ENCODE assay signal across 20 cellular contexts in the genomic region with DNA sequence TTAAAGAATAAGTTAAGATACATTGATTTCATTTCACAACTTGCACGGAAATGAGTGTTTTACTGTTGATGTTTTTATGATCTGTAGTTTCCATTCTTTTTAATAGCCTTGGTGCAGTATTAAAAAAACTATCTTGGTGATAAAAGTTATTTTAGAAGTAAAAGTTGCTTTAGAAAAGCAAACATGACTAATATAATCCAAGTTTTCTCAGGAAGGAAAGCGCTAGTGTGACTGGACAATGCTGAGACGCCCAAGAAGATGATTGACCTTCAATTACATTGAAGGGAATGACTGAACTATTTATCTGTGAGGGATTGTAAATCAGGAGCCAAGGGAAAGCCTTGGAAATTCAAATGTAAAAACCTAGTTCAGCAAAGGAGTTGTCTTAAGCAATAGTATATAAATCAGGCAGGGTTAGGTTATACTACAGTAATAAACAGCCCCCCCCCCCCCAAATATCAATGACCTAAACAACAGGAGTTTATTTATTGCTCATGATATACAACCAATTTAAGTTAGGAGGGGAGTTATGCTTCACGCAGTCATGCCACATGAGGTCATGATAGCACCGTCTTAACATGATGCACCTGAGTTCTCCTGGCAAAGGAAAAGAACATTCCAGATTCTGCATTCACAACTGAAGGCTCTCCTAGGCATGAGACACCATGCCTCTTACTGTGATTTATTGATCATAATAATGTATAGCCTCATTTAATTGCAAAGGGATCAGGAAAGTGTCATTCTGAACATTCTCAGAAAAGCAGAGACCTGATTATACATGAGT.
DNase-seq lines count a peak whose midpoint lies in the region; ATAC-seq, FAIRE-seq and TF ChIP-seq lines count a peak whose summit lies in the region.
"Had no signal": no experiment of that assay in that cellular context is flagged by ENCODE, and none has a peak within 500 bp of the region (broad histone marks: within the 10 kb centered on the region; RNA-seq: fewer than 3 reads in every experiment).

No MANE protein-coding gene starts in this region.

- TF ChIP-seq CTCF in thoracic aorta (IDR thresholded peaks at IDR 0.05), result no peak

- H3K4me1 Mint-ChIP-seq in activated CD4-positive, alpha-beta T cell treated with anti-CD3 and anti-CD28 coated beads, Interleukin-2, amount 10 ng/mL, durations not matched to agents 24 days and 14 days, result no peaks in the 10 kb centered on the region
- H3K4me1 Mint-ChIP-seq: CD4-positive, alpha-beta memory T cell had no signal

- no peak overlapping the region for H3K4me3 ChIP-seq in thoracic aorta
- H3K4me3 ChIP-seq: A549; BLaER1 treated with 17β-estradiol and CSF1 and Interleukin-3, amounts not matched to agents 10 nM and 100 nM had no signal

- ATAC-seq in thoracic aorta (ENCODE audit: insufficient number of reproducible peaks, low FRiP score, low read depth) (no peak), left lobe of liver (no peak), GM18520 (IDR thresholded peaks at IDR 0.05; ENCODE audit: unreplicated experiment) (no peak)
- ATAC-seq: A549 had no signal

- H3K27ac Mint-ChIP-seq in activated CD4-positive, alpha-beta T cell treated with anti-CD3 and anti-CD28 coated beads, Interleukin-2, amount 10 ng/mL, durations not matched to agents 24 days and 14 days, result no peak overlapping the region
- H3K27ac Mint-ChIP-seq: CD4-positive, alpha-beta memory T cell had no signal

- DNase-seq in GM04503 (ENCODE audit: low read depth) (peak; percentile 5), left kidney (ENCODE audit: low read depth, low spot score) (peak; percentile 28), thoracic aorta (ENCODE audit: low spot score) (no peak), hepatic stellate cell (ENCODE audit: low spot score) (no peak), left lobe of liver (ENCODE audit: low spot score) (no peak)
- DNase-seq in activated CD4-positive, alpha-beta T cell treated with anti-CD3 and anti-CD28 coated beads, Interleukin-2, amount 10 ng/mL, durations not matched to agents 24 days and 14 days, result no peak
- DNase-seq: Caco-2; CD4-positive, alpha-beta memory T cell; DND-41; NCI-H1694; NCI-H2081; NCI-H2171; NCI-H345; SHP77 had no signal

- H3K36me3 ChIP-seq in thoracic aorta, result no peaks in the 10 kb centered on the region
- H3K36me3 ChIP-seq: BLaER1 treated with 17β-estradiol and CSF1 and Interleukin-3, amounts not matched to agents 10 nM and 100 nM had no signal

- no peaks in the 10 kb centered on the region for H3K9me3 ChIP-seq in thoracic aorta
- H3K9me3 ChIP-seq: A549, Caco-2 had no signal

- H3K27ac ChIP-seq in thoracic aorta, result peak overlapping the region; percentile 38 to 67
- H3K27ac ChIP-seq: A549; BLaER1 treated with 17β-estradiol and CSF1 and Interleukin-3, amounts not matched to agents 10 nM and 100 nM had no signal

- peaks cover 10 to 44% of the 10 kb centered on the region in 2 donors for H3K4me1 ChIP-seq in thoracic aorta (ENCODE audit: control insufficient read depth in 1 of 2, low read depth in 2 of 2)
- H3K4me1 ChIP-seq: A549; BLaER1 treated with 17β-estradiol and CSF1 and Interleukin-3, amounts not matched to agents 10 nM and 100 nM; Caco-2 had no signal

- peak; percentile 95 for FAIRE-seq in endometrium (lab: Jason Lieb, UNC)
- FAIRE-seq: A549, GM19239 had no signal

- no peak overlapping the region for H3K4me3 Mint-ChIP-seq in activated CD4-positive, alpha-beta T cell treated with anti-CD3 and anti-CD28 coated beads, Interleukin-2, amount 10 ng/mL, durations not matched to agents 24 days and 14 days
- H3K4me3 Mint-ChIP-seq: CD4-positive, alpha-beta memory T cell; IgD-negative memory B cell had no signal

- H3K36me3 Mint-ChIP-seq in activated CD4-positive, alpha-beta T cell treated with anti-CD3 and anti-CD28 coated beads, Interleukin-2, amount 10 ng/mL, durations not matched to agents 24 days and 14 days (ENCODE audit: low read depth), result no peaks in the 10 kb centered on the region
- H3K36me3 Mint-ChIP-seq: CD4-positive, alpha-beta memory T cell; IgD-negative memory B cell had no signal

- no peaks in the 10 kb centered on the region for H3K27me3 ChIP-seq in thoracic aorta (replicated peaks; ENCODE audit: insufficient read depth)

- no peaks in the 10 kb centered on the region for H3K9me3 Mint-ChIP-seq in activated CD4-positive, alpha-beta T cell treated with anti-CD3 and anti-CD28 coated beads, Interleukin-2, amount 10 ng/mL, durations not matched to agents 24 days and 14 days

- no peaks in the 10 kb centered on the region for H3K27me3 Mint-ChIP-seq in activated CD4-positive, alpha-beta T cell treated with anti-CD3 and anti-CD28 coated beads, Interleukin-2, amount 10 ng/mL, durations not matched to agents 24 days and 14 days
- H3K27me3 Mint-ChIP-seq: CD4-positive, alpha-beta memory T cell; IgD-negative memory B cell had no signal

- intact Hi-C loops in activated CD4-positive, alpha-beta T cell treated with anti-CD3 and anti-CD28 coated beads, Interleukin-2, amount 10 ng/mL, durations not matched to agents 24 days and 14 days (cut with micrococcal nuclease), result no loop called here

Comparison
In these comparisons a context has a peak if more than half of its experiments do, and no peak if none do; other contexts are left out.
1. DNase-seq: peak in GM04503 (single experiment) and left kidney (single experiment); none in thoracic aorta (single experiment), activated CD4-positive, alpha-beta T cell treated with anti-CD3 and anti-CD28 coated beads, Interleukin-2, amount 10 ng/mL, durations not matched to agents 24 days and 14 days (single experiment), hepatic stellate cell (single experiment) and left lobe of liver (single experiment).